In the genomic region with DNA sequence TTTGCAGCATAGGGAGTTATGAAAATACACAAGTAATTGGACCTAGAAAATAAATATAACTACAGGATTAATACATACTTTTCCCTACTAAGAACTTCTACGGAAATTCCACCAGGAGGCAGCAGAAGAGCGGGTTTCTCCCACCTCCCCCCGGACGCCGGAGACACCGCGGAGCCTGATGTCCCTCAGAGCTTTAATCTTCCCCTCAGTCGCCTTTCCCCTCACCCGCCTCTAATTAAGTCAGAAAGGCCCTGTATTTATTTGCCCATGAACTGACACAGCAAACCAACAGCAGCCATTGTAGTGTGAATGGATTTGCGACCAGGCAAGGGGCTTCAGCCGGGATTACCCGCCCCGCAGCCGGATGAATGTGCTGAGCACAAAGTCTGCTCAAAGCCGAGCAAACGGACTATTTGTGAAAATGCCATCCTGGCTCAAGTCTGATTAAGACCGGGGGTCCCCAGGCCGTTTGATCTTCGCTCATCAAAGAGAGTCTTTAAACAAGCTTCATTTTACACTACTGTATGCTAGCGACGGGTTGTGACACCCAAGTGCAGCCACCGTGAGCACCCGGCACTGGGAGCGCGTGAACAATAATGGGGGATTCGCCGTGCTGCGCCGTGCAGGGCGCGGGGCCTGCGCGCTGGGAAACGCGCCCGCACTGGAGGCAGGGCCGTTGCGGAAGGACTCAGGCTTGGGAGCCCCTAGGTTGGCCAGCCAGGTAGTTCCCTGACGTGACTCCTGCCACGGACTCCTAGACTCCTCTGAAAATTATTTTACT, we compare ENCODE assay signal across 8 cellular contexts. TPM values are rescaled to one million over a fixed set of nuclear protein-coding genes. Genes with fewer than 3 reads are reported as not detected.
DNase-seq lines count a peak whose midpoint lies in the region; ATAC-seq and TF ChIP-seq lines count a peak whose summit lies in the region.

No MANE protein-coding gene starts in this region.

- H3K9ac ChIP-seq in neural progenitor cell: no peak overlapping the region

- H3F3A ChIP-seq in neural progenitor cell (ENCODE audit: low read depth): peaks cover 28% of the 10 kb centered on the region

- peak; percentile 69 for DNase-seq in GM12865 (ENCODE audit: low read depth)
- peak; percentile 8 for DNase-seq in MV-4-11 (lab: John Stamatoyannopoulos, UW)
- peak; percentile 28 for DNase-seq in activated CD8-positive, alpha-beta T cell treated with anti-CD3 and anti-CD28 coated beads, Interleukin-2, amount 10 ng/mL, durations not matched to agents 7 days and 5 days
- DNase-seq in globus pallidus (ENCODE audit: low spot score): peak; percentile 70
- peak; percentile 92 for DNase-seq in neural progenitor cell (ENCODE audit: low spot score)
- DNase-seq in cerebellar nuclear complex (lab: John Stamatoyannopoulos, UW): no peak

- CTCF ChIA-PET in activated CD8-positive, alpha-beta T cell treated with anti-CD3 and anti-CD28 coated beads, Interleukin-2, amount 10 ng/mL, durations not matched to agents 7 days and 5 days (lab: Charles Lee): interaction anchor here (1.2 to 1.9 kb wide), 3 partner anchors 156 to 472 kb away, joined by 3 to 8 read pairs (median 4); no protein-coding TSS in a partner anchor

- H3K36me3 Mint-ChIP-seq in activated CD8-positive, alpha-beta T cell treated with anti-CD3 and anti-CD28 coated beads, Interleukin-2, amount 10 ng/mL, durations not matched to agents 7 days and 5 days (ENCODE audit: low read depth): no peaks in the 10 kb centered on the region
- no peaks in the 10 kb centered on the region for H3K36me3 Mint-ChIP-seq in neural progenitor cell

- H3K27ac Mint-ChIP-seq in activated CD8-positive, alpha-beta T cell treated with anti-CD3 and anti-CD28 coated beads, Interleukin-2, amount 10 ng/mL, durations not matched to agents 7 days and 5 days: no peak overlapping the region
- H3K27ac Mint-ChIP-seq in neural progenitor cell: peak overlapping the region; percentile 95

- no peaks in the 10 kb centered on the region for H3K9me3 ChIP-seq in neural progenitor cell (ENCODE audit: low read depth)

- H3K27me3 ChIP-seq in ACC112 (ENCODE audit: insufficient read depth, low read length) (no peaks in the 10 kb centered on the region), neural progenitor cell (peaks cover 48% of the 10 kb centered on the region)

- peak; percentile 86 for ATAC-seq in HG02588 (IDR thresholded peaks at IDR 0.05; ENCODE audit: unreplicated experiment)
- peak; percentile 39 for ATAC-seq in activated CD8-positive, alpha-beta T cell treated with anti-CD3 and anti-CD28 coated beads, Interleukin-2, amount 10 ng/mL, durations not matched to agents 7 days and 5 days

- H3K79me2 ChIP-seq in ACC112 (ENCODE audit: control insufficient read depth, insufficient read depth, low read length, unreplicated experiment) (no peaks in the 10 kb centered on the region), neural progenitor cell (ENCODE audit: low read depth) (no peaks in the 10 kb centered on the region)

- peak overlapping the region; percentile 83 for H3K4me2 ChIP-seq in neural progenitor cell

- H3K36me3 ChIP-seq in ACC112 (ENCODE audit: insufficient read depth, low read length) (no peaks in the 10 kb centered on the region), neural progenitor cell (no peaks in the 10 kb centered on the region)

- H3K4me1 ChIP-seq in ACC112 (ENCODE audit: control insufficient read depth, insufficient read depth, low read length, unreplicated experiment) (peaks cover 19% of the 10 kb centered on the region), neural progenitor cell (peaks cover 26% of the 10 kb centered on the region)

- H3K4me1 Mint-ChIP-seq in activated CD8-positive, alpha-beta T cell treated with anti-CD3 and anti-CD28 coated beads, Interleukin-2, amount 10 ng/mL, durations not matched to agents 7 days and 5 days (ENCODE audit: low read depth): peaks cover 2% of the 10 kb centered on the region
- H3K4me1 Mint-ChIP-seq in neural progenitor cell: peaks cover 42% of the 10 kb centered on the region

- TF ChIP-seq CTCF in GM12865 (IDR thresholded peaks at IDR 0.05; ENCODE audit: insufficient read depth, low read depth, low read length, missing control alignments) (peak; percentile 46), neural progenitor cell (IDR thresholded peaks at IDR 0.05) (peak; percentile 83)

- peak overlapping the region; percentile 31 for H3K4me3 Mint-ChIP-seq in activated CD8-positive, alpha-beta T cell treated with anti-CD3 and anti-CD28 coated beads, Interleukin-2, amount 10 ng/mL, durations not matched to agents 7 days and 5 days
- peak overlapping the region; percentile 87 for H3K4me3 Mint-ChIP-seq in neural progenitor cell

- no peaks in the 10 kb centered on the region for H3K9me3 Mint-ChIP-seq in activated CD8-positive, alpha-beta T cell treated with anti-CD3 and anti-CD28 coated beads, Interleukin-2, amount 10 ng/mL, durations not matched to agents 7 days and 5 days (ENCODE audit: insufficient read depth)
- no peaks in the 10 kb centered on the region for H3K9me3 Mint-ChIP-seq in neural progenitor cell

- peak overlapping the region; percentile 72 for H3K4me3 ChIP-seq in ACC112 (ENCODE audit: low read depth, low read length)
- peak overlapping the region; percentile 22; the same call in 1 of the 2 replicates for H3K4me3 ChIP-seq in GM12865 (ENCODE audit: low read depth, low read length)
- H3K4me3 ChIP-seq in neural progenitor cell: peak overlapping the region; percentile 54

- POLR2A ChIA-PET in activated CD8-positive, alpha-beta T cell treated with anti-CD3 and anti-CD28 coated beads, Interleukin-2, amount 10 ng/mL, durations not matched to agents 7 days and 5 days (lab: Charles Lee): no interaction called here

- H2AFZ ChIP-seq in ACC112 (ENCODE audit: low read length, unreplicated experiment): peak overlapping the region; percentile 83
- peak overlapping the region; percentile 81 for H2AFZ ChIP-seq in neural progenitor cell (replicated peaks)

- peaks cover 7% of the 10 kb centered on the region for H4K20me1 ChIP-seq in neural progenitor cell (ENCODE audit: low read depth)

- H3K27me3 Mint-ChIP-seq in activated CD8-positive, alpha-beta T cell treated with anti-CD3 and anti-CD28 coated beads, Interleukin-2, amount 10 ng/mL, durations not matched to agents 7 days and 5 days (ENCODE audit: low read depth): peaks cover 34% of the 10 kb centered on the region
- H3K27me3 Mint-ChIP-seq in neural progenitor cell (ENCODE audit: insufficient read depth, low read depth): no peaks in the 10 kb centered on the region

- H3K27ac ChIP-seq in ACC112 (ENCODE audit: low read depth, low read length) (no peak overlapping the region), neural progenitor cell (no peak overlapping the region)

RNA-seq across cellular contexts. Expression of a gene that starts 5.6 kb away (rescaled TPM):
- total RNA-seq in activated CD8-positive, alpha-beta T cell treated with anti-CD3 and anti-CD28 coated beads, Interleukin-2, amount 10 ng/mL, durations not matched to agents 7 days and 5 days: not detected
- 12.4 and 16.1 TPM in 2 replicates for total RNA-seq in neural progenitor cell (ENCODE audit: low replicate concordance)

Comparison
In these comparisons a context has a peak if more than half of its experiments do, and no peak if none do; other contexts are left out.
1. H3K4me3 ChIP-seq: peak in every context shown above with its lines; median percentile 72 in ACC112; 54 in neural progenitor cell; 22 in GM12865.
2. DNase-seq: peak in GM12865 (single experiment), MV-4-11 (single experiment), activated CD8-positive, alpha-beta T cell treated with anti-CD3 and anti-CD28 coated beads, Interleukin-2, amount 10 ng/mL, durations not matched to agents 7 days and 5 days (single experiment), globus pallidus (single experiment) and neural progenitor cell (single experiment); none in cerebellar nuclear complex (0 of 2).
3. RNA of a gene that starts 5.6 kb away (total RNA-seq): 12.4 to 16.1 TPM in neural progenitor cell; not detected in activated CD8-positive, alpha-beta T cell treated with anti-CD3 and anti-CD28 coated beads, Interleukin-2, amount 10 ng/mL, durations not matched to agents 7 days and 5 days; every median in the first group is over 10 times any median in the second.